Comparison of ENCODE assay signal across 16 cellular contexts in genomic region chr1:150474869-150475268, GRCh38. TPM values are rescaled to one million over a fixed set of nuclear protein-coding genes. Genes with fewer than 3 reads are reported as not detected.
"Had no signal": no experiment of that assay in that cellular context is flagged by ENCODE, and none has a peak within 500 bp of the region (broad histone marks: within the 10 kb centered on the region; RNA-seq: fewer than 3 reads in every experiment).

No MANE protein-coding gene starts in this region.

- H2AFZ ChIP-seq: neural progenitor cell had no signal

- H3K27me3 ChIP-seq: ascending aorta, colonic mucosa, esophagus squamous epithelium, ovary, transverse colon had no signal

- H3K27me3 Mint-ChIP-seq: stimulated activated naive B cell treated with anti-CD40 and anti-IgM and Interleukin-4, amounts not matched to agents 10 μg/mL and 1 μg/mL and 100 μg/mL, for 72 hours had no signal

- H3K9me3 Mint-ChIP-seq: activated CD4-positive, alpha-beta T cell treated with anti-CD3 and anti-CD28 coated beads, Interleukin-2, amount 10 ng/mL, durations not matched to agents 24 days and 14 days; neural progenitor cell; stimulated activated naive B cell treated with anti-CD40 and anti-IgM and Interleukin-4, amounts not matched to agents 10 μg/mL and 1 μg/mL and 100 μg/mL, for 72 hours; T-helper 2 cell treated with Interferon-gamma antibody and Interleukin-4, amounts not matched to agents 5 μg/mL and 100 μg/mL, for 36 hours had no signal

- H3K27ac Mint-ChIP-seq: activated CD4-positive, alpha-beta T cell treated with anti-CD3 and anti-CD28 coated beads, Interleukin-2, amount 10 ng/mL, durations not matched to agents 24 days and 14 days; neural progenitor cell; stimulated activated naive B cell treated with anti-CD40 and anti-IgM and Interleukin-4, amounts not matched to agents 10 μg/mL and 1 μg/mL and 100 μg/mL, for 72 hours; T-helper 2 cell treated with Interferon-gamma antibody and Interleukin-4, amounts not matched to agents 5 μg/mL and 100 μg/mL, for 36 hours had no signal

- H3K4me3 Mint-ChIP-seq: activated CD4-positive, alpha-beta T cell treated with anti-CD3 and anti-CD28 coated beads, Interleukin-2, amount 10 ng/mL, durations not matched to agents 24 days and 14 days; neural progenitor cell; stimulated activated naive B cell treated with anti-CD40 and anti-IgM and Interleukin-4, amounts not matched to agents 10 μg/mL and 1 μg/mL and 100 μg/mL, for 72 hours; T-helper 2 cell treated with Interferon-gamma antibody and Interleukin-4, amounts not matched to agents 5 μg/mL and 100 μg/mL, for 36 hours had no signal

- H3K27ac ChIP-seq: ascending aorta, colonic mucosa, lower lobe of right lung, transverse colon had no signal

- H3K4me2 ChIP-seq: neural progenitor cell had no signal

- H3K4me1 ChIP-seq: ascending aorta, neural progenitor cell had no signal

- H3K36me3 ChIP-seq: neural progenitor cell, ovary had no signal

- H3K9me3 ChIP-seq: ascending aorta, colonic mucosa, esophagus squamous epithelium, lower lobe of right lung, ovary, transverse colon had no signal

- ATAC-seq: lower lobe of right lung; stimulated activated naive B cell treated with anti-CD40 and anti-IgM and Interleukin-4, amounts not matched to agents 10 μg/mL and 1 μg/mL and 100 μg/mL, for 72 hours had no signal

- H3K4me3 ChIP-seq: ascending aorta, colonic mucosa, esophagus squamous epithelium, lower lobe of right lung, neural progenitor cell, ovary, transverse colon had no signal

- DNase-seq: activated CD4-positive, alpha-beta T cell treated with anti-CD3 and anti-CD28 coated beads, Interleukin-2, amount 10 ng/mL, durations not matched to agents 24 days and 14 days; activated CD4-positive, CD25-positive, alpha-beta regulatory T cell; colonic mucosa; esophagus squamous epithelium; foreskin fibroblast; glutamatergic neuron; lower lobe of right lung; midbrain; ovary; stimulated activated naive B cell treated with anti-CD40 and anti-IgM and Interleukin-4, amounts not matched to agents 10 μg/mL and 1 μg/mL and 100 μg/mL, for 72 hours; transverse colon had no signal

RNA-seq across cellular contexts. Expression of gene FALEC, which starts 40.7 kb away (rescaled TPM):
- total RNA-seq: activated CD4-positive, alpha-beta T cell treated with anti-CD3 and anti-CD28 coated beads, Interleukin-2, amount 10 ng/mL, durations not matched to agents 24 days and 14 days; ascending aorta; bronchial epithelial cell; colonic mucosa; lower lobe of right lung; myocyte; transverse colon had no signal
